Comparison of ENCODE assay signal across 13 cellular contexts in genomic region chr12:75892779-75893408, GRCh38.
DNase-seq lines count a peak whose midpoint lies in the region; ATAC-seq and TF ChIP-seq lines count a peak whose summit lies in the region.
"Had no signal": no experiment of that assay in that cellular context is flagged by ENCODE, and none has a peak within 500 bp of the region (broad histone marks: within the 10 kb centered on the region; RNA-seq: fewer than 3 reads in every experiment).

No MANE protein-coding gene starts in this region.

- peak overlapping the region; percentile 31 for H3K27ac Mint-ChIP-seq in mesothelial cell of epicardium
- H3K27ac Mint-ChIP-seq: CD4-positive, alpha-beta T cell had no signal

- no peaks in the 10 kb centered on the region for H3K36me3 Mint-ChIP-seq in mesothelial cell of epicardium

- peaks cover 48% of the 10 kb centered on the region for H3K4me1 Mint-ChIP-seq in mesothelial cell of epicardium

- ATAC-seq in GM21529 (IDR thresholded peaks at IDR 0.05; ENCODE audit: unreplicated experiment), result no peak
- no peak for ATAC-seq in GM18858 (IDR thresholded peaks at IDR 0.05; ENCODE audit: unreplicated experiment)
- ATAC-seq: activated T-cell treated with anti-CD3 and anti-CD28 coated beads, Interleukin-2, amount 50 U/mL, for 4 hours; left colon had no signal

- DNase-seq in ELR (ENCODE audit: low read depth) (peak; percentile 60), NCI-H226 (peak; percentile 100), choroid plexus epithelial cell (ENCODE audit: low read depth) (peak; percentile 84), mesothelial cell of epicardium (ENCODE audit: low spot score in 2 of 2, unreplicated experiment in 2 of 2) (no peak), Ammon's horn (ENCODE audit: low spot score) (no peak), NCI-H1417 (lab: John Stamatoyannopoulos, UW) (no peak)
- DNase-seq: activated T-cell treated with anti-CD3 and anti-CD28 coated beads, Interleukin-2, amount 50 U/mL, for 4 hours; CD4-positive, alpha-beta T cell; left colon; SHP77; stimulated activated naive CD4-positive, alpha-beta T cell had no signal

- no peak overlapping the region for H3K4me3 Mint-ChIP-seq in mesothelial cell of epicardium
- H3K4me3 Mint-ChIP-seq: activated T-cell treated with anti-CD3 and anti-CD28 coated beads, Interleukin-2, amount 50 U/mL, for 4 hours; CD4-positive, alpha-beta T cell had no signal

- H3K9me3 Mint-ChIP-seq in mesothelial cell of epicardium, result no peaks in the 10 kb centered on the region
- H3K9me3 Mint-ChIP-seq: activated T-cell treated with anti-CD3 and anti-CD28 coated beads, Interleukin-2, amount 50 U/mL, for 4 hours; CD4-positive, alpha-beta T cell had no signal

- no peaks in the 10 kb centered on the region for H3K27me3 Mint-ChIP-seq in mesothelial cell of epicardium (ENCODE audit: low read depth)

- TF ChIP-seq CTCF in choroid plexus epithelial cell (conservative IDR thresholded peaks at IDR 0.05; ENCODE audit: low read depth, low read length) (no peak), mesothelial cell of epicardium (IDR thresholded peaks at IDR 0.05; ENCODE audit: unreplicated experiment) (no peak)

- no peak overlapping the region for H3K4me3 ChIP-seq in choroid plexus epithelial cell (ENCODE audit: low read depth, low read length)

Comparison
In these comparisons a context has a peak if more than half of its experiments do, and no peak if none do; other contexts are left out.
1. DNase-seq: peak in ELR (single experiment), NCI-H226 (single experiment) and choroid plexus epithelial cell (single experiment); none in mesothelial cell of epicardium (0 of 2), Ammon's horn (single experiment) and NCI-H1417 (0 of 3).